ENCODE assay signal across 2 cellular contexts in genomic region chr10:112510384-112510783, GRCh38.
TF ChIP-seq lines count a peak whose summit lies in the region.

No MANE protein-coding gene starts in this region.

TF ChIP-seq in HCT116, 20 proteins besides CTCF, POLR2A, EP300 and RAD21 (continued from another document):
- TF ChIP-seq, protein P1, sequence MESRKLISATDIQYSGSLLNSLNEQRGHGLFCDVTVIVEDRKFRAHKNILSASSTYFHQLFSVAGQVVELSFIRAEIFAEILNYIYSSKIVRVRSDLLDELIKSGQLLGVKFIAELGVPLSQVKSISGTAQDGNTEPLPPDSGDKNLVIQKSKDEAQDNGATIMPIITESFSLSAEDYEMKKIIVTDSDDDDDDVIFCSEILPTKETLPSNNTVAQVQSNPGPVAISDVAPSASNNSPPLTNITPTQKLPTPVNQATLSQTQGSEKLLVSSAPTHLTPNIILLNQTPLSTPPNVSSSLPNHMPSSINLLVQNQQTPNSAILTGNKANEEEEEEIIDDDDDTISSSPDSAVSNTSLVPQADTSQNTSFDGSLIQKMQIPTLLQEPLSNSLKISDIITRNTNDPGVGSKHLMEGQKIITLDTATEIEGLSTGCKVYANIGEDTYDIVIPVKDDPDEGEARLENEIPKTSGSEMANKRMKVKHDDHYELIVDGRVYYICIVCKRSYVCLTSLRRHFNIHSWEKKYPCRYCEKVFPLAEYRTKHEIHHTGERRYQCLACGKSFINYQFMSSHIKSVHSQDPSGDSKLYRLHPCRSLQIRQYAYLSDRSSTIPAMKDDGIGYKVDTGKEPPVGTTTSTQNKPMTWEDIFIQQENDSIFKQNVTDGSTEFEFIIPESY (IDR thresholded peaks at IDR 0.05; ENCODE audit: extremely low read depth, insufficient replicate concordance, low read length), result no peak
- no peak for TF ChIP-seq ATF3 (IDR thresholded peaks at IDR 0.05)
- no peak for TF ChIP-seq JUND (IDR thresholded peaks at IDR 0.05)
- TF ChIP-seq ZFX (IDR thresholded peaks at IDR 0.05), result no peak
- TF ChIP-seq ELF1 (IDR thresholded peaks at IDR 0.05; ENCODE audit: borderline replicate concordance, low read depth), result no peak
- TF ChIP-seq SIN3A (IDR thresholded peaks at IDR 0.05; ENCODE audit: low read depth), result no peak
- TF ChIP-seq, protein P2, sequence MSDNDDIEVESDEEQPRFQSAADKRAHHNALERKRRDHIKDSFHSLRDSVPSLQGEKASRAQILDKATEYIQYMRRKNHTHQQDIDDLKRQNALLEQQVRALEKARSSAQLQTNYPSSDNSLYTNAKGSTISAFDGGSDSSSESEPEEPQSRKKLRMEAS (IDR thresholded peaks at IDR 0.05), result no peak
- no peak for TF ChIP-seq YY1 (IDR thresholded peaks at IDR 0.05; ENCODE audit: extremely low read depth, insufficient replicate concordance, low read depth, low read length)
- no peak for TF ChIP-seq EGR1 (IDR thresholded peaks at IDR 0.05; ENCODE audit: low read depth)
- TF ChIP-seq SP1 (IDR thresholded peaks at IDR 0.05; ENCODE audit: low read depth), result no peak
- TF ChIP-seq, protein P3, sequence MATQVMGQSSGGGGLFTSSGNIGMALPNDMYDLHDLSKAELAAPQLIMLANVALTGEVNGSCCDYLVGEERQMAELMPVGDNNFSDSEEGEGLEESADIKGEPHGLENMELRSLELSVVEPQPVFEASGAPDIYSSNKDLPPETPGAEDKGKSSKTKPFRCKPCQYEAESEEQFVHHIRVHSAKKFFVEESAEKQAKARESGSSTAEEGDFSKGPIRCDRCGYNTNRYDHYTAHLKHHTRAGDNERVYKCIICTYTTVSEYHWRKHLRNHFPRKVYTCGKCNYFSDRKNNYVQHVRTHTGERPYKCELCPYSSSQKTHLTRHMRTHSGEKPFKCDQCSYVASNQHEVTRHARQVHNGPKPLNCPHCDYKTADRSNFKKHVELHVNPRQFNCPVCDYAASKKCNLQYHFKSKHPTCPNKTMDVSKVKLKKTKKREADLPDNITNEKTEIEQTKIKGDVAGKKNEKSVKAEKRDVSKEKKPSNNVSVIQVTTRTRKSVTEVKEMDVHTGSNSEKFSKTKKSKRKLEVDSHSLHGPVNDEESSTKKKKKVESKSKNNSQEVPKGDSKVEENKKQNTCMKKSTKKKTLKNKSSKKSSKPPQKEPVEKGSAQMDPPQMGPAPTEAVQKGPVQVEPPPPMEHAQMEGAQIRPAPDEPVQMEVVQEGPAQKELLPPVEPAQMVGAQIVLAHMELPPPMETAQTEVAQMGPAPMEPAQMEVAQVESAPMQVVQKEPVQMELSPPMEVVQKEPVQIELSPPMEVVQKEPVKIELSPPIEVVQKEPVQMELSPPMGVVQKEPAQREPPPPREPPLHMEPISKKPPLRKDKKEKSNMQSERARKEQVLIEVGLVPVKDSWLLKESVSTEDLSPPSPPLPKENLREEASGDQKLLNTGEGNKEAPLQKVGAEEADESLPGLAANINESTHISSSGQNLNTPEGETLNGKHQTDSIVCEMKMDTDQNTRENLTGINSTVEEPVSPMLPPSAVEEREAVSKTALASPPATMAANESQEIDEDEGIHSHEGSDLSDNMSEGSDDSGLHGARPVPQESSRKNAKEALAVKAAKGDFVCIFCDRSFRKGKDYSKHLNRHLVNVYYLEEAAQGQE (IDR thresholded peaks at IDR 0.05; ENCODE audit: low read depth), result no peak

TF ChIP-seq in WTC11, 78 proteins besides CTCF, POLR2A, EP300 and RAD21 (continued from another document):
- no peak for TF ChIP-seq PRRX2 (CRISPR knock-in tag; IDR thresholded peaks at IDR 0.05)
- TF ChIP-seq, protein P4, sequence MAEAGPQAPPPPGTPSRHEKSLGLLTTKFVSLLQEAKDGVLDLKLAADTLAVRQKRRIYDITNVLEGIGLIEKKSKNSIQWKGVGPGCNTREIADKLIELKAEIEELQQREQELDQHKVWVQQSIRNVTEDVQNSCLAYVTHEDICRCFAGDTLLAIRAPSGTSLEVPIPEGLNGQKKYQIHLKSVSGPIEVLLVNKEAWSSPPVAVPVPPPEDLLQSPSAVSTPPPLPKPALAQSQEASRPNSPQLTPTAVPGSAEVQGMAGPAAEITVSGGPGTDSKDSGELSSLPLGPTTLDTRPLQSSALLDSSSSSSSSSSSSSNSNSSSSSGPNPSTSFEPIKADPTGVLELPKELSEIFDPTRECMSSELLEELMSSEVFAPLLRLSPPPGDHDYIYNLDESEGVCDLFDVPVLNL (CRISPR knock-in tag; IDR thresholded peaks at IDR 0.05; ENCODE audit: borderline replicate concordance, low read depth), result no peak
- TF ChIP-seq, protein P2 (CRISPR knock-in tag; IDR thresholded peaks at IDR 0.05), result no peak
- TF ChIP-seq ZNF232 (CRISPR knock-in tag; IDR thresholded peaks at IDR 0.05), result no peak
- TF ChIP-seq, protein P5, sequence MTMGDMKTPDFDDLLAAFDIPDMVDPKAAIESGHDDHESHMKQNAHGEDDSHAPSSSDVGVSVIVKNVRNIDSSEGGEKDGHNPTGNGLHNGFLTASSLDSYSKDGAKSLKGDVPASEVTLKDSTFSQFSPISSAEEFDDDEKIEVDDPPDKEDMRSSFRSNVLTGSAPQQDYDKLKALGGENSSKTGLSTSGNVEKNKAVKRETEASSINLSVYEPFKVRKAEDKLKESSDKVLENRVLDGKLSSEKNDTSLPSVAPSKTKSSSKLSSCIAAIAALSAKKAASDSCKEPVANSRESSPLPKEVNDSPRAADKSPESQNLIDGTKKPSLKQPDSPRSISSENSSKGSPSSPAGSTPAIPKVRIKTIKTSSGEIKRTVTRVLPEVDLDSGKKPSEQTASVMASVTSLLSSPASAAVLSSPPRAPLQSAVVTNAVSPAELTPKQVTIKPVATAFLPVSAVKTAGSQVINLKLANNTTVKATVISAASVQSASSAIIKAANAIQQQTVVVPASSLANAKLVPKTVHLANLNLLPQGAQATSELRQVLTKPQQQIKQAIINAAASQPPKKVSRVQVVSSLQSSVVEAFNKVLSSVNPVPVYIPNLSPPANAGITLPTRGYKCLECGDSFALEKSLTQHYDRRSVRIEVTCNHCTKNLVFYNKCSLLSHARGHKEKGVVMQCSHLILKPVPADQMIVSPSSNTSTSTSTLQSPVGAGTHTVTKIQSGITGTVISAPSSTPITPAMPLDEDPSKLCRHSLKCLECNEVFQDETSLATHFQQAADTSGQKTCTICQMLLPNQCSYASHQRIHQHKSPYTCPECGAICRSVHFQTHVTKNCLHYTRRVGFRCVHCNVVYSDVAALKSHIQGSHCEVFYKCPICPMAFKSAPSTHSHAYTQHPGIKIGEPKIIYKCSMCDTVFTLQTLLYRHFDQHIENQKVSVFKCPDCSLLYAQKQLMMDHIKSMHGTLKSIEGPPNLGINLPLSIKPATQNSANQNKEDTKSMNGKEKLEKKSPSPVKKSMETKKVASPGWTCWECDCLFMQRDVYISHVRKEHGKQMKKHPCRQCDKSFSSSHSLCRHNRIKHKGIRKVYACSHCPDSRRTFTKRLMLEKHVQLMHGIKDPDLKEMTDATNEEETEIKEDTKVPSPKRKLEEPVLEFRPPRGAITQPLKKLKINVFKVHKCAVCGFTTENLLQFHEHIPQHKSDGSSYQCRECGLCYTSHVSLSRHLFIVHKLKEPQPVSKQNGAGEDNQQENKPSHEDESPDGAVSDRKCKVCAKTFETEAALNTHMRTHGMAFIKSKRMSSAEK (CRISPR knock-in tag; IDR thresholded peaks at IDR 0.05; ENCODE audit: borderline replicate concordance), result no peak
- no peak for TF ChIP-seq ZNF512 (CRISPR knock-in tag; IDR thresholded peaks at IDR 0.05; ENCODE audit: borderline replicate concordance)
- TF ChIP-seq FOXP1 (CRISPR knock-in tag; IDR thresholded peaks at IDR 0.05; ENCODE audit: borderline replicate concordance), result no peak
- TF ChIP-seq GTF2I (CRISPR knock-in tag; conservative IDR thresholded peaks at IDR 0.05), result no peak
